In the genomic region with DNA sequence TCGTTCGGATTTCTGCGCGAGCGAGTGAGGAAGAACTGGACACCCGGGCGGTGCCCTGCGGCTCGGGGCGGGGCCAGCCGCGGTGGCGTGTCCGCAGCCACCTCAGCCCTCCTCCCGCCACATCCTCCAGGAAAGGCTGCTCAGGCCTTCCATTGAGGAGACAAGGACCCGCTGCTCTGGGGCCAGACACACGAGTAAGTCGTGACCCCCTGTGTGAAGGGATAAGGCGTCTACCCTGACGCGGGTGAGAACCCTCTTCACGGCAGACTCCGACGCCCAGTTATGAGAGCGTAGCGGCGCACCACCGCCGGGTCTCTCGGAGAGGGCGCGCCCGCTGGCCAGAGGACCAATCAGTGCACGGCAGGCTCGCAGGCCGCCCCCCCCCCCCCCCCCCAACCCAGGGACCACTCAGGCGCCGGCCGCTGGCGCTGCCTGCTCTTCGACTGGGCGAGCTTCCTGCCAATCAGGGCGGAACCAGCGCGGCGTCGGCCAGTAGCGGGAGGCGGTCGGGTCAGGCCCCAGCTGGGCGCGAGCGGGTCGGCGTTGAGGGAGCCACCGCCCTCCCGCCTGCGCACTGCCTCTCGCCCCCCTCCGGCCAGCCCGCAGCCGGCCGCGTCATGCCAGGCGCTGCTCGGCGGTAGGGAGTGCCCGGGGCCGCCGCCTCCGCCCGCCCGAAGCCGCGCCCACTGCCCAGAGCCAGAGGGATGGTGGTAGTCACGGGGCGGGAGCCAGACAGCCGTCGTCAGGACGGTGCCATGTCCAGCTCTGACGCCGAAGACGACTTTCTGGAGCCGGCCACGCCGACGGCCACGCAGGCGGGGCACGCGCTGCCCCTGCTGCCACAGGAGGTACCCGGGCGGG, we compare ENCODE assay signal across 8 cellular contexts. TPM values are rescaled to one million over a fixed set of nuclear protein-coding genes. Genes with fewer than 3 reads are reported as not detected.
DNase-seq lines count a peak whose midpoint lies in the region; ATAC-seq and TF ChIP-seq lines count a peak whose summit lies in the region.

A gene (plus strand): TSS at position 521 of the 861 bp plus-strand sequence. CDS start 184 bp downstream, at position 705.

- H3K4me3 Mint-ChIP-seq in activated B cell treated with CpG ODN at 0.5 μM for 24 hours: peak within 1 kb of the TSS; percentile 92

- CTCF ChIA-PET in activated B cell treated with CpG ODN at 0.5 μM for 24 hours (lab: Charles Lee): interaction anchor here (2.0 kb wide), 1 partner anchor 71 kb away, joined by 7 read pairs; no protein-coding TSS in a partner anchor

- peaks cover 32 to 55% (median 50%) of the 10 kb centered on the region in 6 donors for H3K4me1 ChIP-seq in spleen

- POLR2A ChIA-PET in activated B cell treated with CpG ODN at 0.5 μM for 24 hours (lab: Charles Lee): interaction anchor here (0.6 to 3.8 kb wide), 19 partner anchors 8 to 882 kb away, joined by 3 to 32 read pairs (median 5); a partner anchor contains a TSS

- H3K27ac ChIP-seq in caudate nucleus (ENCODE audit: low read depth, low read length): peak within 1 kb of the TSS; percentile 97
- peak within 1 kb of the TSS; percentile 92 to 99 (median 96) for H3K27ac ChIP-seq in spleen

- no peaks in the 10 kb centered on the region for H3K9me3 ChIP-seq in spleen

- WGBS in spleen, 5 donors: 0 to 1% (median 0%) methylated on average over 26 to 93 of the region's 93 CpGs

- H3K27ac Mint-ChIP-seq in activated B cell treated with CpG ODN at 0.5 μM for 24 hours: peak within 1 kb of the TSS; percentile 91

- DNase-seq in AG09309 (ENCODE audit: low read depth): peak; percentile 93
- DNase-seq in NCI-H345 (lab: John Stamatoyannopoulos, UW): peak; percentile 98
- peak; percentile 93 for DNase-seq in activated B cell treated with CpG ODN at 0.5 μM for 24 hours
- peak; percentile 60 to 99 (median 98) for DNase-seq in caudate nucleus (lab: John Stamatoyannopoulos, UW)
- DNase-seq in inferior parietal cortex (ENCODE audit: extremely low spot score): peak; percentile 93
- DNase-seq in spleen: peak; percentile 99

- H3K36me3 Mint-ChIP-seq in activated B cell treated with CpG ODN at 0.5 μM for 24 hours (ENCODE audit: low read depth): peaks cover 11% of the 10 kb centered on the region

- ATAC-seq in GM19025 (IDR thresholded peaks at IDR 0.05; ENCODE audit: low read depth, unreplicated experiment): peak; percentile 90
- ATAC-seq in HG03280 (IDR thresholded peaks at IDR 0.05; ENCODE audit: unreplicated experiment): peak; percentile 91
- ATAC-seq in activated B cell treated with CpG ODN at 0.5 μM for 24 hours (ENCODE audit: low read depth): peak; percentile 88

- TF ChIP-seq POLR2A in spleen (IDR thresholded peaks at IDR 0.05): peak in 2 of 3 donors; percentile 93 to 95

- H3K4me1 Mint-ChIP-seq in activated B cell treated with CpG ODN at 0.5 μM for 24 hours: peaks cover 45% of the 10 kb centered on the region

- H3K36me3 ChIP-seq in spleen: peaks cover 0 to 7% (median under 1%) of the 10 kb centered on the region in 6 donors

- H3K4me3 ChIP-seq in AG09309 (ENCODE audit: control insufficient read depth, low read depth, low read length): peak within 1 kb of the TSS; percentile 84
- H3K4me3 ChIP-seq in spleen: peak within 1 kb of the TSS; percentile 62 to 90 (median 73)

- intact Hi-C loops in activated B cell treated with CpG ODN at 0.5 μM for 24 hours (cut with micrococcal nuclease) (loop anchor here (1.0 to 2.0 kb wide), 8 partner anchors 26 to 367 kb away; a partner anchor contains a TSS), spleen (cut with DNase I; ENCODE audit: low total_unique reads) (loop anchor here (10.0 kb wide), 1 partner anchor 64 kb away; no protein-coding TSS in a partner anchor)

- no peaks in the 10 kb centered on the region for H3K27me3 ChIP-seq in spleen (replicated peaks in 1 of 7)

- TF ChIP-seq CTCF in AG09309 (IDR thresholded peaks at IDR 0.05; ENCODE audit: control insufficient read depth, insufficient read depth, low read depth, low read length, missing control alignments) (no peak), activated B cell treated with CpG ODN at 0.5 μM for 24 hours (IDR thresholded peaks at IDR 0.05) (no peak), spleen (IDR thresholded peaks at IDR 0.05 in 8 of 11, conservative IDR thresholded peaks at IDR 0.05 in 3 of 11) (peak in 2 of 11 experiments; percentile 19 to 37)

- H3K9me3 Mint-ChIP-seq in activated B cell treated with CpG ODN at 0.5 μM for 24 hours: no peaks in the 10 kb centered on the region

- no peaks in the 10 kb centered on the region for H3K27me3 Mint-ChIP-seq in activated B cell treated with CpG ODN at 0.5 μM for 24 hours

RNA-seq across cellular contexts. Expression of the gene that starts here (rescaled TPM):
- total RNA-seq in activated B cell treated with CpG ODN at 0.5 μM for 24 hours (12.8 and 13.2 TPM in 2 replicates), spleen (10 to 100 TPM; 13.3 to 25.0 (median 16.7) TPM)
- polyA plus RNA-seq in spleen: 1 to 10 TPM; 2.3 to 5.7 (median 4.2) TPM

Comparison
In these comparisons a context has a peak if more than half of its experiments do, and no peak if none do; other contexts are left out.
1. Peak in every context shown above with its lines: DNase-seq, ATAC-seq, H3K4me3 ChIP-seq and H3K27ac ChIP-seq.